In the genomic region with DNA sequence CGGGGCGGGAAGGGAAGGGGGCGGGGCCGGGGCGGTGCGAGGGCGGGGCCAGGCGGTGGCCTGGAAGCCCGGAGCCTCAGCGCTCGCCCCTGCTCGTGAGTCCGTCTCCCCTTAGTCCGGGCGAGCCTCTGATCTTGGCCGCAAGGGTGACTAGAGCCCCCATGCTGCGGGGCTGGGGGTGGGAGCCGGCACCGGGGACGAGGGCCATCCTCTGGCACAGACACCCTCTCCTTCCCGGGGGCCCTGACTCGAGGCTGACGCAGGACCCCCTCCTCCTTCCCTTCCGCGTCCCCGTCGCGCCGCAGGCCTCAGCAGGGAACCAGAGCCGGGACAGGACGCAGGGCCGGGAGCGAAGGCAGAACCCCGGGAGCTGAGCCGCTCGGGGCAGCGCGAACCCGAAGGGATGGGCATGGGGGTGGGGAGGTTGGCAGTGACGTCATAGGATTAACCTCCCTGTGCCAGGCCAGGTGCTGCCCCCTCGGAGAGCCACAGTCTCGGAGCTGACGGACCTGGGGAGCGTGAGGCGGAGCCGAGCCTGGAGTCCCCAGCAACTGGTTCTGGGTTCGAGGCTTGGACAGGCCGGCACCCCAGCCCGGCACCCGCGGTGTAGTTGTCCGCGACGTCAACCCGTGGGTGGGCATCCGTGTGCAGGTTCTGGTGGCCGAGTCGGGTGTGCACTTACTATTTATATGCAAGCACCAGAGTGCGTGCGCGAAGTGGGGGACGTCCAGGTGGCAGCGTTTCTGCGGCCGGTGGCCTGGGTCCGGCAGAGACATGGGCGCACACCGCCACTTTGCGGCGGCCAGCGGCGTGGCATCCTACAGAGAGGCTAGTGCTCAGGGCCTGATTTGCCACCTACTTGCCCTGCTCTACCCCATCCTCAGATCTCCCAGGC, we compare ENCODE assay signal across 8 cellular contexts. TPM values are rescaled to one million over a fixed set of nuclear protein-coding genes. Genes with fewer than 3 reads are reported as not detected.
DNase-seq lines count a peak whose midpoint lies in the region; ATAC-seq lines count a peak whose summit lies in the region.

No MANE protein-coding gene starts in this region.

- peaks cover 0 to 2% (median 0%) of the 10 kb centered on the region in 3 donors for H3K36me3 Mint-ChIP-seq in CD8-positive, alpha-beta memory T cell
- H3K36me3 Mint-ChIP-seq in dendritic cell treated with granulocyte-macrophage colony-stimulating factor and Interleukin-4, amounts not matched to agents 40 ng/mL and 50 ng/mL, for 4 days (ENCODE audit: low read depth), result peaks cover 7% of the 10 kb centered on the region

- H3K27me3 Mint-ChIP-seq in CD8-positive, alpha-beta memory T cell, result peaks cover 0 to 4% of the 10 kb centered on the region in 2 donors
- H3K27me3 Mint-ChIP-seq in dendritic cell treated with granulocyte-macrophage colony-stimulating factor and Interleukin-4, amounts not matched to agents 40 ng/mL and 50 ng/mL, for 4 days, result peaks cover 17% of the 10 kb centered on the region

- peak; percentile 71 for ATAC-seq in left lobe of liver
- ATAC-seq in HG03196 (IDR thresholded peaks at IDR 0.05; ENCODE audit: unreplicated experiment), result no peak

- H3K4me1 ChIP-seq in CD8-positive, alpha-beta memory T cell (ENCODE audit: insufficient read depth, low read length), result peaks cover 14% of the 10 kb centered on the region

- intact Hi-C loops in dendritic cell treated with granulocyte-macrophage colony-stimulating factor and Interleukin-4, amounts not matched to agents 40 ng/mL and 50 ng/mL, for 4 days (cut with micrococcal nuclease), result loop anchor here (10.0 kb wide), 1 partner anchor 218 kb away; a partner anchor contains a TSS

- peak; percentile 63 to 80 (median 72) for DNase-seq in CD8-positive, alpha-beta memory T cell
- peak; percentile 79 for DNase-seq in HCEC 1CT
- peak; percentile 59 for DNase-seq in NCI-H510A (lab: John Stamatoyannopoulos, UW)
- DNase-seq in activated CD4-positive, alpha-beta T cell treated with anti-CD3 and anti-CD28 coated beads for 4 hours, result peak; percentile 69 to 76
- DNase-seq in left lobe of liver (ENCODE audit: low spot score), result peak; percentile 84
- DNase-seq in stimulated activated CD4-positive, alpha-beta T cell treated with anti-CD3 and anti-CD28 coated beads, Interleukin-1b, Interleukin-23, amount 100 ng/mL, for 48 hours, result peak; percentile 56

- POLR2A ChIA-PET in CD8-positive, alpha-beta memory T cell (lab: Charles Lee), result interaction anchor here (0.7 to 1.4 kb wide), 3 partner anchors 12 to 83 kb away, joined by 3 to 5 read pairs (median 4); a partner anchor contains a TSS

- no peaks in the 10 kb centered on the region for H3K27me3 ChIP-seq in CD8-positive, alpha-beta memory T cell (ENCODE audit: insufficient read depth, low read length, poor library complexity, severe bottlenecking)

- H3K4me1 Mint-ChIP-seq in CD8-positive, alpha-beta memory T cell, result peaks cover 15 to 35% (median 20%) of the 10 kb centered on the region in 3 donors
- peaks cover 25% of the 10 kb centered on the region for H3K4me1 Mint-ChIP-seq in dendritic cell treated with granulocyte-macrophage colony-stimulating factor and Interleukin-4, amounts not matched to agents 40 ng/mL and 50 ng/mL, for 4 days (ENCODE audit: low read depth)

- no peaks in the 10 kb centered on the region for H3K9me3 Mint-ChIP-seq in CD8-positive, alpha-beta memory T cell
- H3K9me3 Mint-ChIP-seq in dendritic cell treated with granulocyte-macrophage colony-stimulating factor and Interleukin-4, amounts not matched to agents 40 ng/mL and 50 ng/mL, for 4 days, result no peaks in the 10 kb centered on the region

- H3K27ac Mint-ChIP-seq in CD8-positive, alpha-beta memory T cell, result peak overlapping the region; percentile 81 to 94 (median 90)
- peak overlapping the region; percentile 72 for H3K27ac Mint-ChIP-seq in dendritic cell treated with granulocyte-macrophage colony-stimulating factor and Interleukin-4, amounts not matched to agents 40 ng/mL and 50 ng/mL, for 4 days

- H3K9me3 ChIP-seq in CD8-positive, alpha-beta memory T cell (ENCODE audit: low read length), result no peaks in the 10 kb centered on the region

- H3K27ac ChIP-seq in CD8-positive, alpha-beta memory T cell (ENCODE audit: low read depth, low read length), result peak overlapping the region; percentile 86

- peak overlapping the region; percentile 93 for H3K4me3 ChIP-seq in CD8-positive, alpha-beta memory T cell (ENCODE audit: low read length)

- CTCF ChIA-PET in CD8-positive, alpha-beta memory T cell (lab: Charles Lee), result interaction anchor here (0.6 to 9.7 kb wide), 12 partner anchors 17 to 213 kb away, joined by 3 to 315 read pairs (median 4); a partner anchor contains a TSS

- H3K36me3 ChIP-seq in CD8-positive, alpha-beta memory T cell (ENCODE audit: insufficient read depth, low read length), result no peaks in the 10 kb centered on the region

- H3K4me3 Mint-ChIP-seq in CD8-positive, alpha-beta memory T cell, result peak overlapping the region; percentile 90 to 96 (median 92)
- peak overlapping the region; percentile 84 for H3K4me3 Mint-ChIP-seq in dendritic cell treated with granulocyte-macrophage colony-stimulating factor and Interleukin-4, amounts not matched to agents 40 ng/mL and 50 ng/mL, for 4 days

RNA-seq across cellular contexts. Expression of a gene that starts 0.5 kb away (rescaled TPM):
- total RNA-seq in CD8-positive, alpha-beta memory T cell, result 1 to 10 TPM; 5.5 to 7.2 TPM
- 1.1 TPM for polyA plus RNA-seq in CD8-positive, alpha-beta memory T cell
- 3.4 TPM for total RNA-seq in left lobe of liver

RNA-seq across cellular contexts. Expression of a gene that starts 2.7 kb away (rescaled TPM):
- total RNA-seq in CD8-positive, alpha-beta memory T cell, result 1 to 10 TPM; 8.8 to 9.7 TPM
- polyA plus RNA-seq in CD8-positive, alpha-beta memory T cell, result 15.0 TPM
- 90.3 TPM for total RNA-seq in left lobe of liver

RNA-seq across cellular contexts. Expression of a gene that starts 15.5 kb away (rescaled TPM):
- 10 to 100 TPM; 48.3 to 51.1 TPM for total RNA-seq in CD8-positive, alpha-beta memory T cell
- polyA plus RNA-seq in CD8-positive, alpha-beta memory T cell, result 5.6 TPM
- 29.3 TPM for total RNA-seq in left lobe of liver

RNA-seq across cellular contexts. Expression of a gene that starts 28.9 kb away (rescaled TPM):
- 1 to 10 TPM; 7.7 to 9.3 TPM for total RNA-seq in CD8-positive, alpha-beta memory T cell
- polyA plus RNA-seq in CD8-positive, alpha-beta memory T cell, result 4.0 TPM
- 14.2 TPM for total RNA-seq in left lobe of liver
